In the genomic region with DNA sequence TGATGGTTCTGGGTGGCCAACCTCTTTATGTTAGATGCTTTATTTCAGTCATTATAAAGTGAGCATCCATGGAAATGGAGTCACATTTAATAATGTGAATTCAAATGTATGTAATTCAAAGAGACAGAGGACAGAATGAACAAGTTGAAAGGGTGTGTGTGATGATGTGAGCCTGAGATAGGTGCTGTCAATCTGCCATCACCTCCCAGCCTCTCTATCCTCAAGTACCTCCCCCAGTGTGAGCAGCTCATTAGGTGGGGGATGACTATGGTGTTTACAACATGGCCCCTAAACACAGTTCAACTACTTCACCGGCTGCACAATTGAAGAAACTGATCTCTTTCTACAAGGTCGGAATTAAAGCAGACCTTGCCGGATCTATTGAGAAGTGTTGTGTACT, we compare ENCODE assay signal across 16 cellular contexts.
DNase-seq lines count a peak whose midpoint lies in the region; ATAC-seq and TF ChIP-seq lines count a peak whose summit lies in the region.
"Had no signal": no experiment of that assay in that cellular context is flagged by ENCODE, and none has a peak within 500 bp of the region (broad histone marks: within the 10 kb centered on the region; RNA-seq: fewer than 3 reads in every experiment).

No MANE protein-coding gene starts in this region.

- H3K36me3 ChIP-seq in HUES64 (ENCODE audit: insufficient read depth, low read length) (no peaks in the 10 kb centered on the region), neural progenitor cell (no peaks in the 10 kb centered on the region)
- H3K36me3 ChIP-seq: BLaER1 treated with 17β-estradiol and CSF1 and Interleukin-3, amounts not matched to agents 10 nM and 100 nM had no signal

- H3K9me3 Mint-ChIP-seq in neural progenitor cell: peaks cover 6% of the 10 kb centered on the region

- H3K27me3 ChIP-seq in HUES64 (ENCODE audit: insufficient read depth, low read length) (no peaks in the 10 kb centered on the region), neural progenitor cell (peaks cover 6% of the 10 kb centered on the region)

- H3K27me3 Mint-ChIP-seq in neural progenitor cell (ENCODE audit: insufficient read depth, low read depth): peaks cover 8% of the 10 kb centered on the region

- peaks cover 32% of the 10 kb centered on the region for H3F3A ChIP-seq in neural progenitor cell (ENCODE audit: low read depth)

- DNase-seq in NCI-H748 (lab: John Stamatoyannopoulos, UW; ENCODE audit: unreplicated experiment): peak; percentile 32
- DNase-seq in NCI-H748 treated with DMSO at 0.1 percent for 48 hours (lab: John Stamatoyannopoulos, UW): no peak
- DNase-seq in OCI-M1 (lab: John Stamatoyannopoulos, UW): peak; percentile 50
- no peak for DNase-seq in neural progenitor cell (ENCODE audit: low spot score)
- DNase-seq in GM10248 (ENCODE audit: extremely low spot score): no peak
- no peak for DNase-seq in epidermal melanocyte (ENCODE audit: insufficient read length, low spot score)
- DNase-seq: ACHN; CD4-positive, alpha-beta memory T cell; DMS79; GOT3; H9; IMR-90 had no signal

- no peak overlapping the region for H2AFZ ChIP-seq in neural progenitor cell (replicated peaks)

- peak overlapping the region; percentile 46 for H3K4me2 ChIP-seq in neural progenitor cell

- TF ChIP-seq CTCF in neural progenitor cell (IDR thresholded peaks at IDR 0.05): no peak
- no peak for TF ChIP-seq CTCF in GM10248 (IDR thresholded peaks at IDR 0.05; ENCODE audit: control extremely low read depth, extremely low read depth, low read depth, missing control alignments)

- H3K4me3 ChIP-seq in HUES64 (ENCODE audit: low read length) (no peak overlapping the region), neural progenitor cell (no peak overlapping the region)
- H3K4me3 ChIP-seq: BLaER1 treated with 17β-estradiol and CSF1 and Interleukin-3, amounts not matched to agents 10 nM and 100 nM had no signal

- peak overlapping the region; percentile 51; the same call in 1 of the 2 replicates for H3K27ac ChIP-seq in HUES64 (ENCODE audit: low read depth, low read length)
- H3K27ac ChIP-seq in neural progenitor cell: no peak overlapping the region
- H3K27ac ChIP-seq: HL-60 had no signal

- CTCF ChIA-PET in GM10248 (lab: Yijun Ruan, JAX): no interaction called here

- no peak for ATAC-seq in GM18868 (IDR thresholded peaks at IDR 0.05; ENCODE audit: unreplicated experiment)

- peaks cover 30% of the 10 kb centered on the region for H3K4me1 ChIP-seq in HUES64 (ENCODE audit: insufficient read depth, low read length)
- H3K4me1 ChIP-seq in neural progenitor cell: peaks cover 36% of the 10 kb centered on the region

- H3K9ac ChIP-seq in HUES64 (ENCODE audit: low read depth, low read length): no peak overlapping the region
- H3K9ac ChIP-seq in neural progenitor cell: no peak overlapping the region
- H3K9ac ChIP-seq: BLaER1 treated with 17β-estradiol and CSF1 and Interleukin-3, amounts not matched to agents 10 nM and 100 nM had no signal

- H3K9me3 ChIP-seq in HUES64 (ENCODE audit: insufficient read depth, low read depth, low read length) (no peaks in the 10 kb centered on the region), neural progenitor cell (ENCODE audit: low read depth) (no peaks in the 10 kb centered on the region)

- peaks cover 2% of the 10 kb centered on the region for H3K36me3 Mint-ChIP-seq in neural progenitor cell
- H3K36me3 Mint-ChIP-seq: CD4-positive, alpha-beta memory T cell had no signal

- H3K4me1 Mint-ChIP-seq in neural progenitor cell: peaks cover 29% of the 10 kb centered on the region
- H3K4me1 Mint-ChIP-seq: CD4-positive, alpha-beta memory T cell had no signal

- no peaks in the 10 kb centered on the region for H4K20me1 ChIP-seq in neural progenitor cell (ENCODE audit: low read depth)
- H4K20me1 ChIP-seq: BLaER1 treated with 17β-estradiol and CSF1 and Interleukin-3, amounts not matched to agents 10 nM and 100 nM had no signal

- no peak overlapping the region for H3K27ac Mint-ChIP-seq in neural progenitor cell
- H3K27ac Mint-ChIP-seq: CD4-positive, alpha-beta memory T cell had no signal

- H3K4me3 Mint-ChIP-seq in neural progenitor cell: no peak overlapping the region
- H3K4me3 Mint-ChIP-seq: H9 had no signal

- POLR2A ChIA-PET in GM10248 (lab: Yijun Ruan, JAX): no interaction called here

- no peaks in the 10 kb centered on the region for H3K79me2 ChIP-seq in neural progenitor cell (ENCODE audit: low read depth)

- WGBS in HUES64: 78% methylated on average over 3 of the region's 3 CpGs

Comparison
In these comparisons a context has a peak if more than half of its experiments do, and no peak if none do; other contexts are left out.
1. DNase-seq: peak in NCI-H748 (single experiment) and OCI-M1 (single experiment); none in NCI-H748 treated with DMSO at 0.1 percent for 48 hours (single experiment), neural progenitor cell (single experiment), GM10248 (single experiment) and epidermal melanocyte (single experiment).